Comparison of ENCODE assay signal across 20 cellular contexts in the genomic region with DNA sequence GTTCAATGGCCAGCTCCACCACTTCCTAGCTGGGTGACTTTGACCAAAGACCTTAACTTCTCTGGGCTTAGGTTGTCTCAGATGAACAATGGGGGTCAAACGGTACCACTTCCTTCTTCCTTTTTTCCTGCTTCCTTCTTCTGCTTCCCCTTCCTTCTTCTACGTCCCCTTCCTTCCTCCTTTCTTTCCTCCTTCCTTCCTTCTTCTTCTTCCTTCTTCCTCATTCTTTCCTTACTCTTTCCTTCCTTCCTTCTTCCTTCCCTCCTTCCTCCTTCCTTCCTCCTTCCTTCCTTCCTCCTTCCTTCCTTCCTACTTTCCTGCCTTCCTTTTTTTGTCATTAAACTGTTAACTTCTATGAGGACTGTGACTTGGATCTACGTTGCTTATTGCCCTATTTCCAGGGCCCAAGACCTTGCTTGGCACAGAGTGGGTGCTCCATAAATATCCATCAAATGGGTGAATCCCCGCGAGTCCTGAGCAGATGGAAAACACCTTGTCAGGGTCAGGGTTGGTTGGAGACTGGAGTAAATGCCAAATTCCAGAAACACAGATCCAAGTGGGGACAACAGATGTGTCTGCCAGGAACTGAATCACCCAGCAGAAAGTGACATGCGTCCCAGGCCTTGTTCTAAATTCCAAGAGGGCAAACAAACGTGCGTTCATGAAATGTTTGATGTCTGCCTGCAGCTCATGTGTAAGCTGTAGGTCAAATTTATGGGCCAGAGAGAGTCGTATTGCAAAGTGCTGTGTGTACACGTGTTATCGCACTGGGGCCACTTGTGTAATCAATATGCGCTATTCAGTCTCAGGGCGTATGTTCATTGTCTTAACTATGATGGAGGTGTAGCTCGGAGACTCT.
DNase-seq lines count a peak whose midpoint lies in the region; FAIRE-seq and TF ChIP-seq lines count a peak whose summit lies in the region.
"Had no signal": no experiment of that assay in that cellular context is flagged by ENCODE, and none has a peak within 500 bp of the region (broad histone marks: within the 10 kb centered on the region; RNA-seq: fewer than 3 reads in every experiment).

No MANE protein-coding gene starts in this region.

- no peaks in the 10 kb centered on the region for H3K4me1 ChIP-seq in HEK293 (ENCODE audit: control insufficient read depth, insufficient read depth, low read length)

- H3K4me3 ChIP-seq in HEK293 (ENCODE audit: low read depth, low read length) = no peak overlapping the region
- H3K4me3 ChIP-seq: heart right ventricle had no signal

- DNase-seq in NCI-H1694 treated with DMSO at 0.1 percent for 48 hours (lab: John Stamatoyannopoulos, UW) (peak; percentile 73), glutamatergic neuron (no peak), retina (peak; percentile 60), HPDE6-E6E7 (ENCODE audit: extremely low spot score) (no peak), SW 1271 (lab: John Stamatoyannopoulos, UW) (no peak), RCC 7860 (ENCODE audit: low spot score) (no peak)
- no peak for DNase-seq in activated CD4-positive, CD25-positive, alpha-beta regulatory T cell (lab: John Stamatoyannopoulos, UW)
- DNase-seq: activated CD4-positive, alpha-beta T cell treated with anti-CD3 and anti-CD28 coated beads for 4 hours; activated CD8-positive, alpha-beta memory T cell treated with anti-CD3 and anti-CD28 coated beads, Interleukin-2, amount 50 U/mL, for 48 hours; activated gamma-delta T cell treated with Interleukin-2 at 50 U/mL for 16 hours; anterior cingulate cortex; cerebellar nuclear complex; effector memory CD8-positive, alpha-beta T cell; heart right ventricle; T-helper 9 cell had no signal

- TF ChIP-seq CTCF in HEK293 (tag by site-specific recombination; IDR thresholded peaks at IDR 0.05) = no peak
- TF ChIP-seq CTCF in glutamatergic neuron (IDR thresholded peaks at IDR 0.05; ENCODE audit: partially characterized antibody, unreplicated experiment) = no peak

- H3K27ac Mint-ChIP-seq in glutamatergic neuron (ENCODE audit: unreplicated experiment) = no peak overlapping the region
- H3K27ac Mint-ChIP-seq: B cell, IgD-negative memory B cell had no signal

- POLR2A ChIA-PET in HEK293 (lab: Yijun Ruan, JAX) = no interaction called here

- CTCF ChIA-PET in HEK293 (lab: Yijun Ruan, JAX) = interaction anchor here (1.0 kb wide), 1 partner anchor 36 kb away, joined by 4 read pairs; no protein-coding TSS in a partner anchor

- H3K36me3 ChIP-seq in HEK293 (ENCODE audit: control insufficient read depth in 2 of 2, insufficient read depth in 1 of 2, low read length in 2 of 2) = no peaks in the 10 kb centered on the region
- H3K36me3 ChIP-seq: heart right ventricle had no signal

- H3K9me3 Mint-ChIP-seq in glutamatergic neuron (ENCODE audit: unreplicated experiment) = peaks cover 8% of the 10 kb centered on the region
- H3K9me3 Mint-ChIP-seq: effector memory CD8-positive, alpha-beta T cell had no signal

- H3K4me3 Mint-ChIP-seq in glutamatergic neuron (ENCODE audit: unreplicated experiment) = peak overlapping the region; percentile 21
- H3K4me3 Mint-ChIP-seq: B cell; effector memory CD8-positive, alpha-beta T cell; IgD-negative memory B cell had no signal

- no peak for FAIRE-seq in RCC 7860 (lab: Jason Lieb, UNC)
- FAIRE-seq: D721Med, islet of Langerhans had no signal

- no peak overlapping the region for H3K27ac ChIP-seq in HEK293 (ENCODE audit: extremely low read depth, low read depth, low read length)
- H3K27ac ChIP-seq: heart right ventricle had no signal

- H3K9me3 ChIP-seq in HEK293 (ENCODE audit: control insufficient read depth, insufficient read depth, low read depth, low read length) = no peaks in the 10 kb centered on the region
- H3K9me3 ChIP-seq: heart right ventricle had no signal

- peaks cover 14% of the 10 kb centered on the region for H3K4me1 Mint-ChIP-seq in glutamatergic neuron (ENCODE audit: low read depth, unreplicated experiment)
- H3K4me1 Mint-ChIP-seq: B cell, IgD-negative memory B cell had no signal

- H3K27me3 Mint-ChIP-seq in glutamatergic neuron (ENCODE audit: unreplicated experiment) = peaks cover 3% of the 10 kb centered on the region

- no peaks in the 10 kb centered on the region for H3K36me3 Mint-ChIP-seq in glutamatergic neuron (ENCODE audit: unreplicated experiment)

TF ChIP-seq in HEK293, 187 proteins besides CTCF, POLR2A, EP300 and RAD21:
- TF ChIP-seq ZBTB7A (tag by site-specific recombination; IDR thresholded peaks at IDR 0.05; ENCODE audit: low read depth) = no peak
- TF ChIP-seq, protein P1, sequence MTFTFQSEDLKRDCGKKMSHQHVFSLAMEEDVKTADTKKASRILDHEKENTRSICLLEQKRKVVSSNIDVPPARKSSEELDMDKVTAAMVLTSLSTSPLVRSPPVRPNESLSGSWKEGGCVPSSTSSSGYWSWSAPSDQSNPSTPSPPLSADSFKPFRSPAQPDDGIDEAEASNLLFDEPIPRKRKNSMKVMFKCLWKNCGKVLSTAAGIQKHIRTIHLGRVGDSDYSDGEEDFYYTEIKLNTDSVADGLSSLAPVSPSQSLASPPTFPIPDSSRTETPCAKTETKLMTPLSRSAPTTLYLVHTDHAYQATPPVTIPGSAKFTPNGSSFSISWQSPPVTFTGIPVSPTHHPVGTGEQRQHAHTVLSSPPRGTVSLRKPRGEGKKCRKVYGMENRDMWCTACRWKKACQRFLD (tag by site-specific recombination; IDR thresholded peaks at IDR 0.05) = no peak
- TF ChIP-seq, protein P2, sequence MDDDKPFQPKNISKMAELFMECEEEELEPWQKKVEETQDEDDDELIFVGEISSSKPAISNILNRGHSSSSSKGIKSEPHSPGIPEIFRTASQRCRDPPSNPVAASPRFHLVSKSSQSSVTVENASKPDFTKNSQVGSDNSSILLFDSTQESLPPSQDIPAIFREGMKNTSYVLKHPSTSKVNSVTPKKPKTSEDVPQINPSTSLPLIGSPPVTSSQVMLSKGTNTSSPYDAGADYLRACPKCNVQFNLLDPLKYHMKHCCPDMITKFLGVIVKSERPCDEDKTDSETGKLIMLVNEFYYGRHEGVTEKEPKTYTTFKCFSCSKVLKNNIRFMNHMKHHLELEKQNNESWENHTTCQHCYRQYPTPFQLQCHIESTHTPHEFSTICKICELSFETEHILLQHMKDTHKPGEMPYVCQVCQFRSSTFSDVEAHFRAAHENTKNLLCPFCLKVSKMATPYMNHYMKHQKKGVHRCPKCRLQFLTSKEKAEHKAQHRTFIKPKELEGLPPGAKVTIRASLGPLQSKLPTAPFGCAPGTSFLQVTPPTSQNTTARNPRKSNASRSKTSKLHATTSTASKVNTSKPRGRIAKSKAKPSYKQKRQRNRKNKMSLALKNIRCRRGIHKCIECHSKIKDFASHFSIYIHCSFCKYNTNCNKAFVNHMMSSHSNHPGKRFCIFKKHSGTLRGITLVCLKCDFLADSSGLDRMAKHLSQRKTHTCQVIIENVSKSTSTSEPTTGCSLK (tag by site-specific recombination; IDR thresholded peaks at IDR 0.05) = no peak
- TF ChIP-seq, protein P3, sequence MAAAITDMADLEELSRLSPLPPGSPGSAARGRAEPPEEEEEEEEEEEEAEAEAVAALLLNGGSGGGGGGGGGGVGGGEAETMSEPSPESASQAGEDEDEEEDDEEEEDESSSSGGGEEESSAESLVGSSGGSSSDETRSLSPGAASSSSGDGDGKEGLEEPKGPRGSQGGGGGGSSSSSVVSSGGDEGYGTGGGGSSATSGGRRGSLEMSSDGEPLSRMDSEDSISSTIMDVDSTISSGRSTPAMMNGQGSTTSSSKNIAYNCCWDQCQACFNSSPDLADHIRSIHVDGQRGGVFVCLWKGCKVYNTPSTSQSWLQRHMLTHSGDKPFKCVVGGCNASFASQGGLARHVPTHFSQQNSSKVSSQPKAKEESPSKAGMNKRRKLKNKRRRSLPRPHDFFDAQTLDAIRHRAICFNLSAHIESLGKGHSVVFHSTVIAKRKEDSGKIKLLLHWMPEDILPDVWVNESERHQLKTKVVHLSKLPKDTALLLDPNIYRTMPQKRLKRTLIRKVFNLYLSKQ (tag by site-specific recombination; IDR thresholded peaks at IDR 0.05; ENCODE audit: borderline replicate concordance) = no peak
- TF ChIP-seq BCL11B (tag by site-specific recombination; IDR thresholded peaks at IDR 0.05; ENCODE audit: low read depth) = no peak
- TF ChIP-seq ZNF792 (tag by site-specific recombination; IDR thresholded peaks at IDR 0.05) = no peak
- TF ChIP-seq FEZF1 (tag by site-specific recombination; IDR thresholded peaks at IDR 0.05) = peak; percentile 38; the same call in 1 of the 2 replicates
- peak; percentile 92 for TF ChIP-seq ZNF366 (tag by site-specific recombination; conservative IDR thresholded peaks at IDR 0.05)
- no peak for TF ChIP-seq OVOL3 (tag by site-specific recombination; IDR thresholded peaks at IDR 0.05)
- TF ChIP-seq ZBTB8A (tag by site-specific recombination; IDR thresholded peaks at IDR 0.05) = no peak
- no peak for TF ChIP-seq ZNF211 (tag by site-specific recombination; IDR thresholded peaks at IDR 0.05; ENCODE audit: low read depth)

Comparison
In these comparisons a context has a peak if more than half of its experiments do, and no peak if none do; other contexts are left out.
1. DNase-seq: peak in NCI-H1694 treated with DMSO at 0.1 percent for 48 hours (single experiment) and retina (single experiment); none in glutamatergic neuron (single experiment), HPDE6-E6E7 (single experiment), SW 1271 (0 of 2), RCC 7860 (single experiment) and activated CD4-positive, CD25-positive, alpha-beta regulatory T cell (0 of 4).